In the genomic region with DNA sequence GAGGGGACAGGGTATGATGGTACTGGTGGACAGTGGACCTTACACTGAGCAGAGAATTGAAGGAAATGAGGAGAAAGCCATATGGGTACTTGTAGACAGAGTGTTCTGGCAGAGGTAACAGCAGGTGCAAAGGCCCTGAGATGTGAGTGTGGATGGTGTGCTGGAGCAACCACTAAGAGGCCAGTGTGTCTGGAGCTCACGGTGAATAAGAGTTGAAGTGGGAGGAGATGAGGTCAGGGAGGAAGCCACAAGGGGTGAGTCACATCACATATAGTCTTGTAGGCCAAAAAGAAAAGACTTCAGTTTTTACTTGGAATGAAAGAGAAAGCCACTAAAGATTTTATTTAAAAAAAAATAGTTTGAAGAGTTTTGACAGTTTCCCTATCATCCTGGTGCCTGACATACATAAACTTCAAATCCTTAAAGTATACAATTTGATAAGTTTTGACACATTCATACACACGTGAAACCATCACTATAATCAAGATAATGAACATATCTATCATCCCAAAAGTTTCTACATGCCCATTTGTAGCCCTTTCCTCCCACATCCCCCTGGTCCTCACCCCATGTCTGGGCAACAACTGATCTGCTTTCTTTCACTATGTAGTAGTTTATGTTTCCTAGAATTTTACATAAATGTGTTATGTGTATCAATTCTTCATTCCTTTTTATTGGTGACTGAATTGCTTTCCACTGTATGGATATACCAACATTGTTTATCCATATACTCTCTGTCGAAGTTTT, we compare ENCODE assay signal across 9 cellular contexts.
DNase-seq lines count a peak whose midpoint lies in the region; ATAC-seq and TF ChIP-seq lines count a peak whose summit lies in the region.
"Had no signal": no experiment of that assay in that cellular context is flagged by ENCODE, and none has a peak within 500 bp of the region (broad histone marks: within the 10 kb centered on the region; RNA-seq: fewer than 3 reads in every experiment).

No MANE protein-coding gene starts in this region.

- H2BK15ac ChIP-seq in IMR-90 (ENCODE audit: low read depth, low read length), result no peak overlapping the region

- no peak overlapping the region for H2BK5ac ChIP-seq in IMR-90 (ENCODE audit: low read depth, low read length, poor library complexity, severe bottlenecking)

- H3K4me3 Mint-ChIP-seq in CD8-positive, alpha-beta T cell, result no peak overlapping the region
- no peak overlapping the region for H3K4me3 Mint-ChIP-seq in CD4-positive, alpha-beta T cell
- H3K4me3 Mint-ChIP-seq: naive B cell had no signal

- H3K9me3 ChIP-seq in IMR-90 (ENCODE audit: control insufficient read depth, insufficient read depth, low read length), result no peaks in the 10 kb centered on the region
- no peaks in the 10 kb centered on the region for H3K9me3 ChIP-seq in CD8-positive, alpha-beta T cell (ENCODE audit: low read length)
- H3K9me3 ChIP-seq in spleen, result peaks cover 0 to 18% (median 15%) of the 10 kb centered on the region in 8 donors
- no peaks in the 10 kb centered on the region for H3K9me3 ChIP-seq in CD4-positive, alpha-beta T cell (ENCODE audit: control insufficient read depth, low read length)

- DNase-seq in GM06990 (ENCODE audit: extremely low read depth, insufficient read length), result peak; percentile 18
- peak; percentile 93 for DNase-seq in IMR-90
- DNase-seq in activated naive CD4-positive, alpha-beta T cell treated with anti-CD3 and anti-CD28 coated beads, Interleukin-2, amount 50 U/mL, for 72 hours (ENCODE audit: low spot score in 2 of 2), result peak; percentile 55 to 67
- peak; percentile 10 to 45 for DNase-seq in stimulated activated CD4-positive, alpha-beta T cell treated with anti-CD3 and anti-CD28 coated beads, Interleukin-12 subunit alpha, Interleukin-12 subunit beta, amount 100 ng/mL, for 24 hours (ENCODE audit: low read depth in 2 of 2)
- no peak for DNase-seq in CD8-positive, alpha-beta T cell
- DNase-seq in spleen, result no peak
- no peak for DNase-seq in CD4-positive, alpha-beta T cell
- DNase-seq: naive B cell had no signal

- TF ChIP-seq POLR2A in IMR-90 (IDR thresholded peaks at IDR 0.05; ENCODE audit: low read depth, low read length) (no peak), spleen (IDR thresholded peaks at IDR 0.05) (no peak)

- in situ Hi-C loops in IMR-90 (cut with MboI; ENCODE audit: low sequenced_read_pairs), result no loop called here

- H3K79me1 ChIP-seq in IMR-90 (ENCODE audit: low read depth in 1 of 2, low read length in 2 of 2), result no peaks in the 10 kb centered on the region; a peak in 2 of 4 replicates

- peaks cover 7% of the 10 kb centered on the region; the same call in 1 of the 2 replicates for H3K9me1 ChIP-seq in IMR-90 (ENCODE audit: insufficient read depth, low read length)

- no peaks in the 10 kb centered on the region for H3K27me3 Mint-ChIP-seq in CD8-positive, alpha-beta T cell (ENCODE audit: low read depth)
- no peaks in the 10 kb centered on the region for H3K27me3 Mint-ChIP-seq in CD4-positive, alpha-beta T cell
- H3K27me3 Mint-ChIP-seq: naive B cell had no signal

- TF ChIP-seq RAD21 in IMR-90 (IDR thresholded peaks at IDR 0.05; ENCODE audit: low read length), result no peak

- CTCF ChIA-PET in IMR-90 (lab: Yijun Ruan, JAX), result no interaction called here
- CTCF ChIA-PET in CD8-positive, alpha-beta T cell (lab: Charles Lee), result no interaction called here
- CTCF ChIA-PET in CD4-positive, alpha-beta T cell (lab: Charles Lee), result no interaction called here

- H3K18ac ChIP-seq in IMR-90 (ENCODE audit: low read depth, low read length), result no peak overlapping the region

- no peak overlapping the region for H2AK9ac ChIP-seq in IMR-90 (replicated peaks; ENCODE audit: low read depth, low read length, poor library complexity)

- no peak overlapping the region for H3K4ac ChIP-seq in IMR-90 (ENCODE audit: low read depth, low read length)

- no peaks in the 10 kb centered on the region for H3K27me3 ChIP-seq in GM06990 (replicated peaks; ENCODE audit: control insufficient read depth, insufficient read depth, low read length)
- no peaks in the 10 kb centered on the region for H3K27me3 ChIP-seq in IMR-90 (ENCODE audit: control insufficient read depth, insufficient read depth, low read length)
- no peaks in the 10 kb centered on the region for H3K27me3 ChIP-seq in CD8-positive, alpha-beta T cell (ENCODE audit: insufficient read depth, low read length)
- no peaks in the 10 kb centered on the region for H3K27me3 ChIP-seq in spleen (replicated peaks in 1 of 7)
- H3K27me3 ChIP-seq in CD4-positive, alpha-beta T cell (ENCODE audit: control insufficient read depth, insufficient read depth, low read length), result no peaks in the 10 kb centered on the region

- WGBS in IMR-90 (ENCODE audit: extremely low coverage in 2 of 2, insufficient read length in 1 of 2), 2 experiments, result no CpG with 5 or more reads among the region's 3 CpGs
- 62 to 73% (median 63%) methylated on average over 3 of the region's 3 CpGs for WGBS in spleen, 5 donors

- no peaks in the 10 kb centered on the region; the same call in 1 of the 2 replicates for H3K36me3 ChIP-seq in GM06990 (ENCODE audit: control insufficient read depth, insufficient read depth, low read length)
- no peaks in the 10 kb centered on the region for H3K36me3 ChIP-seq in IMR-90 (ENCODE audit: control insufficient read depth, insufficient read depth, low read length)
- H3K36me3 ChIP-seq in CD8-positive, alpha-beta T cell (ENCODE audit: insufficient read depth, low read length), result no peaks in the 10 kb centered on the region
- H3K36me3 ChIP-seq in spleen, result peaks cover 0 to 44% (median 3%) of the 10 kb centered on the region in 6 donors

- H4K5ac ChIP-seq in IMR-90 (ENCODE audit: low read depth, low read length), result no peak overlapping the region

- TF ChIP-seq CTCF in GM06990 (IDR thresholded peaks at IDR 0.05; ENCODE audit: insufficient read depth, low read length, poor library complexity, severe bottlenecking) (no peak), IMR-90 (conservative IDR thresholded peaks at IDR 0.05; ENCODE audit: low read depth, low read length) (no peak), spleen (IDR thresholded peaks at IDR 0.05 in 8 of 11, conservative IDR thresholded peaks at IDR 0.05 in 3 of 11) (no peak)
- TF ChIP-seq CTCF in CD8-positive, alpha-beta T cell (IDR thresholded peaks at IDR 0.05), result no peak
- no peak for TF ChIP-seq CTCF in CD4-positive, alpha-beta T cell (IDR thresholded peaks at IDR 0.05)

- H3K4me1 ChIP-seq in IMR-90 (ENCODE audit: control insufficient read depth, insufficient read depth, low read length) (no peaks in the 10 kb centered on the region), spleen (no peaks in the 10 kb centered on the region)
- H3K4me1 ChIP-seq in CD8-positive, alpha-beta T cell (ENCODE audit: insufficient read depth, low read length), result no peaks in the 10 kb centered on the region

- H3K56ac ChIP-seq in IMR-90 (ENCODE audit: extremely low read depth, insufficient read depth, low read length), result no peak overlapping the region

- peaks cover 11% of the 10 kb centered on the region for H3K4me1 Mint-ChIP-seq in CD8-positive, alpha-beta T cell (ENCODE audit: low read depth)
- no peaks in the 10 kb centered on the region for H3K4me1 Mint-ChIP-seq in CD4-positive, alpha-beta T cell (ENCODE audit: low read depth)
- H3K4me1 Mint-ChIP-seq: naive B cell had no signal

- H3K14ac ChIP-seq in IMR-90 (replicated peaks; ENCODE audit: low read depth, low read length), result no peak overlapping the region

- no peak overlapping the region for H3K4me3 ChIP-seq in GM06990 (replicated peaks; ENCODE audit: low read depth, low read length)
- no peak overlapping the region for H3K4me3 ChIP-seq in IMR-90 (ENCODE audit: insufficient read depth, low read depth, low read length)
- no peak overlapping the region for H3K4me3 ChIP-seq in CD8-positive, alpha-beta T cell (ENCODE audit: low read depth, low read length)
- no peak overlapping the region for H3K4me3 ChIP-seq in spleen

- H3K9me3 Mint-ChIP-seq in activated naive CD4-positive, alpha-beta T cell treated with anti-CD3 and anti-CD28 coated beads, Interleukin-2, amount 50 U/mL, for 72 hours, result peaks cover 12 to 24% of the 10 kb centered on the region in 2 donors
- H3K9me3 Mint-ChIP-seq in CD8-positive, alpha-beta T cell, result peaks cover 9% of the 10 kb centered on the region
- no peaks in the 10 kb centered on the region for H3K9me3 Mint-ChIP-seq in CD4-positive, alpha-beta T cell

- intact Hi-C loops in IMR-90 (cut with micrococcal nuclease), result no loop called here
- intact Hi-C loops in CD8-positive, alpha-beta T cell (cut with DNase I, micrococcal nuclease), result no loop called here
- intact Hi-C loops in spleen (cut with DNase I; ENCODE audit: low total_unique reads), result no loop called here
- intact Hi-C loops in CD4-positive, alpha-beta T cell (cut with DNase I, micrococcal nuclease), result no loop called here

- H3K27ac ChIP-seq in IMR-90 (ENCODE audit: insufficient read depth, low read length) (no peak overlapping the region), spleen (no peak overlapping the region)
- no peak overlapping the region for H3K27ac ChIP-seq in CD8-positive, alpha-beta T cell (ENCODE audit: low read depth, low read length)
- H3K27ac ChIP-seq in CD4-positive, alpha-beta T cell (ENCODE audit: low read depth, low read length), result no peak overlapping the region

- H3K27ac Mint-ChIP-seq in activated naive CD4-positive, alpha-beta T cell treated with anti-CD3 and anti-CD28 coated beads, Interleukin-2, amount 50 U/mL, for 72 hours, result peak overlapping the region; percentile 85 to 93
- H3K27ac Mint-ChIP-seq in CD8-positive, alpha-beta T cell, result no peak overlapping the region
- H3K27ac Mint-ChIP-seq in CD4-positive, alpha-beta T cell, result no peak overlapping the region

- no peak overlapping the region for H2BK20ac ChIP-seq in IMR-90 (ENCODE audit: low read depth, low read length)

- no peak overlapping the region for H3K4me2 ChIP-seq in IMR-90 (ENCODE audit: low read depth, low read length)

- H4K91ac ChIP-seq in IMR-90 (ENCODE audit: insufficient read depth, low read depth, low read length), result no peak overlapping the region

- no peak overlapping the region for H2AFZ ChIP-seq in IMR-90 (replicated peaks; ENCODE audit: low read length, poor library complexity)

- H3K9ac ChIP-seq in IMR-90 (ENCODE audit: low read depth, low read length), result no peak overlapping the region

- no peak overlapping the region for H2BK120ac ChIP-seq in IMR-90 (ENCODE audit: low read depth, low read length)

- H4K8ac ChIP-seq in IMR-90 (ENCODE audit: low read depth in 2 of 2, low read length in 2 of 2), result no peak overlapping the region

- POLR2A ChIA-PET in IMR-90 (lab: Charles Lee; ENCODE audit: unreplicated experiment), result no interaction called here
- POLR2A ChIA-PET in CD8-positive, alpha-beta T cell (lab: Charles Lee), result no interaction called here
- POLR2A ChIA-PET in CD4-positive, alpha-beta T cell (lab: Charles Lee), result no interaction called here

- no TSS peak for BruUV-seq in IMR-90 (replicated peaks; lab: Mats Ljungman, UMichigan)

- no peaks in the 10 kb centered on the region for H4K20me1 ChIP-seq in IMR-90 (ENCODE audit: insufficient read depth, low read length)

- peaks cover 19 to 36% of the 10 kb centered on the region in 2 donors for H3K36me3 Mint-ChIP-seq in activated naive CD4-positive, alpha-beta T cell treated with anti-CD3 and anti-CD28 coated beads, Interleukin-2, amount 50 U/mL, for 72 hours
- H3K36me3 Mint-ChIP-seq in CD8-positive, alpha-beta T cell, result peaks cover 32% of the 10 kb centered on the region
- peaks cover 57% of the 10 kb centered on the region for H3K36me3 Mint-ChIP-seq in CD4-positive, alpha-beta T cell (ENCODE audit: low read depth)

- peak; percentile 100 for ATAC-seq in GM21717 (IDR thresholded peaks at IDR 0.05; ENCODE audit: unreplicated experiment)
- ATAC-seq in IMR-90 (ENCODE audit: low read depth), result peak; percentile 95
- ATAC-seq in activated naive CD4-positive, alpha-beta T cell treated with anti-CD3 and anti-CD28 coated beads, Interleukin-2, amount 50 U/mL, for 72 hours, result peak; percentile 99 to 100
- ATAC-seq in CD8-positive, alpha-beta T cell, result no peak
- no peak for ATAC-seq in CD4-positive, alpha-beta T cell (ENCODE audit: poor library complexity)

- no peak overlapping the region for H2AK5ac ChIP-seq in IMR-90 (ENCODE audit: low read depth, low read length)

- dilution Hi-C loops in IMR-90 (cut with HindIII; ENCODE audit: low sequenced_read_pairs, unreplicated experiment), result no loop called here

- H3K23ac ChIP-seq in IMR-90 (ENCODE audit: low read depth, low read length), result no peak overlapping the region

Comparison
In these comparisons a context has a peak if more than half of its experiments do, and no peak if none do; other contexts are left out.
1. DNase-seq: peak in GM06990 (single experiment), IMR-90 (single experiment), activated naive CD4-positive, alpha-beta T cell treated with anti-CD3 and anti-CD28 coated beads, Interleukin-2, amount 50 U/mL, for 72 hours (2 of 2) and stimulated activated CD4-positive, alpha-beta T cell treated with anti-CD3 and anti-CD28 coated beads, Interleukin-12 subunit alpha, Interleukin-12 subunit beta, amount 100 ng/mL, for 24 hours (2 of 2); none in CD8-positive, alpha-beta T cell (0 of 7), spleen (single experiment) and CD4-positive, alpha-beta T cell (0 of 10).
2. ATAC-seq: peak in GM21717 (single experiment), IMR-90 (single experiment) and activated naive CD4-positive, alpha-beta T cell treated with anti-CD3 and anti-CD28 coated beads, Interleukin-2, amount 50 U/mL, for 72 hours (2 of 2); none in CD8-positive, alpha-beta T cell (single experiment) and CD4-positive, alpha-beta T cell (single experiment).
3. H3K27ac Mint-ChIP-seq: peak in activated naive CD4-positive, alpha-beta T cell treated with anti-CD3 and anti-CD28 coated beads, Interleukin-2, amount 50 U/mL, for 72 hours (2 of 2); none in CD8-positive, alpha-beta T cell (single experiment) and CD4-positive, alpha-beta T cell (single experiment).